ENCODE assay signal across 36 cellular contexts in the genomic region with DNA sequence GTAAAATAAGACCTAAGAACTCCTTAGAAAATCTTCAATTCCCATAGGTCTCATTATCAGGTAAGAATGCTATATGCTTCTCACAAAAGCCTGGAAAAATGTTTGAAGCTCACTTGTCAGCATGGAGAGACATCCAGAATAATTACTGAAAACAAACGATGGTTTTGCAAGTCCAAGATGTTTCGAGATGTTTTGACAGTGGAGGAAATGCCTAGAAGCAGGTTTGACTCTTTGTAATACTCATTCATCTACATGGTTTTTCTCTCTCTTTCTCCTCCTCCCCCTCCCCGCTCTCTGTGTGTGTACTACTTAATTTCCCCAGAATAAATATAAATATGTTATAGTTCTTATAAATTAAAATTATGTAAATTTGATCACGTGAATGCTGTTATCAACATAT.
"Had no signal": no experiment of that assay in that cellular context is flagged by ENCODE, and none has a peak within 500 bp of the region (broad histone marks: within the 10 kb centered on the region; RNA-seq: fewer than 3 reads in every experiment).

No MANE protein-coding gene starts in this region.

- H3K27ac Mint-ChIP-seq: activated CD4-positive, alpha-beta memory T cell treated with anti-CD3 and anti-CD28 coated beads, Interleukin-2, amount 10 ng/mL, durations not matched to agents 7 days and 5 days; activated CD4-positive, alpha-beta T cell treated with anti-CD3 and anti-CD28 coated beads for 36 hours; activated CD4-positive, alpha-beta T cell treated with anti-CD3 and anti-CD28 coated beads, Interleukin-2, amount 10 ng/mL, durations not matched to agents 7 days and 5 days; activated CD8-positive, alpha-beta memory T cell treated with anti-CD3 and anti-CD28 coated beads, Interleukin-2, amount 10 ng/mL, durations not matched to agents 7 days and 5 days; activated CD8-positive, alpha-beta T cell treated with anti-CD3 and anti-CD28 coated beads, Interleukin-2, amount 10 ng/mL, durations not matched to agents 7 days and 5 days; activated naive CD4-positive, alpha-beta T cell treated with anti-CD3 and anti-CD28 coated beads for 36 hours; activated naive CD4-positive, alpha-beta T cell treated with anti-CD3 and anti-CD28 coated beads, Interleukin-2, amount 50 U/mL, for 72 hours; activated naive CD8-positive, alpha-beta T cell treated with anti-CD3 and anti-CD28 coated beads for 36 hours; activated T-cell treated with anti-CD3 and anti-CD28 coated beads, Interleukin-2, amount 50 U/mL, for 24 hours; activated T-helper 2 cell treated with anti-CD3 and anti-CD28 coated beads, Interferon-gamma antibody, Interleukin-2, Interleukin-4, amounts not matched to agents 10 μg/mL and 5 μg/mL and 100 μg/mL, durations not matched to agents 14 hours and 24 hours and 36 hours; T-helper 1 cell treated with Interleukin-12 subunit alpha and Interleukin-12 subunit beta and Interleukin-4 antibody, amounts not matched to agents 30 μg/mL and 1 μg/mL, for 36 hours; T-helper 2 cell treated with Interferon-gamma antibody and Interleukin-4, amounts not matched to agents 5 μg/mL and 100 μg/mL, for 36 hours had no signal

- H3K27me3 Mint-ChIP-seq: activated CD4-positive, alpha-beta memory T cell treated with anti-CD3 and anti-CD28 coated beads, Interleukin-2, amount 10 ng/mL, durations not matched to agents 7 days and 5 days; activated CD4-positive, alpha-beta T cell treated with anti-CD3 and anti-CD28 coated beads for 36 hours; activated CD4-positive, alpha-beta T cell treated with anti-CD3 and anti-CD28 coated beads, Interleukin-2, amount 10 ng/mL, durations not matched to agents 7 days and 5 days; activated CD8-positive, alpha-beta memory T cell treated with anti-CD3 and anti-CD28 coated beads, Interleukin-2, amount 10 ng/mL, durations not matched to agents 7 days and 5 days; activated naive CD8-positive, alpha-beta T cell treated with anti-CD3 and anti-CD28 coated beads for 36 hours; activated T-cell treated with anti-CD3 and anti-CD28 coated beads, Interleukin-2, amount 50 U/mL, for 24 hours; brain; central memory CD8-positive, alpha-beta T cell had no signal

- H3K4me1 Mint-ChIP-seq: activated CD4-positive, alpha-beta memory T cell treated with anti-CD3 and anti-CD28 coated beads, Interleukin-2, amount 10 ng/mL, durations not matched to agents 7 days and 5 days; activated CD4-positive, alpha-beta T cell treated with anti-CD3 and anti-CD28 coated beads for 36 hours; activated CD4-positive, alpha-beta T cell treated with anti-CD3 and anti-CD28 coated beads, Interleukin-2, amount 10 ng/mL, durations not matched to agents 7 days and 5 days; activated CD8-positive, alpha-beta memory T cell treated with anti-CD3 and anti-CD28 coated beads, Interleukin-2, amount 10 ng/mL, durations not matched to agents 7 days and 5 days; activated naive CD8-positive, alpha-beta T cell treated with anti-CD3 and anti-CD28 coated beads for 36 hours; central memory CD8-positive, alpha-beta T cell had no signal

- H3K36me3 ChIP-seq: adrenal gland, cardiac muscle cell, WERI-Rb-1 had no signal

- H3K36me3 Mint-ChIP-seq: activated CD8-positive, alpha-beta memory T cell treated with anti-CD3 and anti-CD28 coated beads, Interleukin-2, amount 10 ng/mL, durations not matched to agents 7 days and 5 days; brain had no signal

- H3K4me3 Mint-ChIP-seq: activated CD4-positive, alpha-beta memory T cell treated with anti-CD3 and anti-CD28 coated beads, Interleukin-2, amount 10 ng/mL, durations not matched to agents 7 days and 5 days; activated CD4-positive, alpha-beta T cell treated with anti-CD3 and anti-CD28 coated beads for 36 hours; activated CD4-positive, alpha-beta T cell treated with anti-CD3 and anti-CD28 coated beads, Interleukin-2, amount 10 ng/mL, durations not matched to agents 7 days and 5 days; activated CD8-positive, alpha-beta memory T cell treated with anti-CD3 and anti-CD28 coated beads, Interleukin-2, amount 10 ng/mL, durations not matched to agents 7 days and 5 days; activated CD8-positive, alpha-beta T cell treated with anti-CD3 and anti-CD28 coated beads, Interleukin-2, amount 10 ng/mL, durations not matched to agents 7 days and 5 days; activated naive CD4-positive, alpha-beta T cell treated with anti-CD3 and anti-CD28 coated beads for 36 hours; activated naive CD8-positive, alpha-beta T cell treated with anti-CD3 and anti-CD28 coated beads for 36 hours; activated T-cell treated with anti-CD3 and anti-CD28 coated beads, Interleukin-2, amount 50 U/mL, for 24 hours; brain; central memory CD8-positive, alpha-beta T cell; T-helper 1 cell treated with Interleukin-12 subunit alpha and Interleukin-12 subunit beta and Interleukin-4 antibody, amounts not matched to agents 30 μg/mL and 1 μg/mL, for 36 hours; T-helper 2 cell treated with Interferon-gamma antibody and Interleukin-4, amounts not matched to agents 5 μg/mL and 100 μg/mL, for 36 hours; WTC11 had no signal

- H3K4me1 ChIP-seq: adrenal gland had no signal

- H3K9me3 Mint-ChIP-seq: central memory CD8-positive, alpha-beta T cell had no signal

- H3K4me3 ChIP-seq: adrenal gland, cardiac muscle cell had no signal

- H3K27me3 ChIP-seq: adrenal gland, cardiac muscle cell had no signal

- H3K27ac ChIP-seq: adrenal gland, cardiac muscle cell, WERI-Rb-1 had no signal

- DNase-seq: activated CD4-positive, alpha-beta memory T cell treated with anti-CD3 and anti-CD28 coated beads, Interleukin-2, amount 10 ng/mL, durations not matched to agents 7 days and 5 days; activated CD4-positive, alpha-beta T cell treated with anti-CD3 and anti-CD28 coated beads for 1 hour; activated CD4-positive, alpha-beta T cell treated with anti-CD3 and anti-CD28 coated beads for 36 hours; activated CD4-positive, alpha-beta T cell treated with anti-CD3 and anti-CD28 coated beads for 48 hours; activated CD4-positive, alpha-beta T cell treated with anti-CD3 and anti-CD28 coated beads, Interleukin-2, amount 10 ng/mL, durations not matched to agents 7 days and 5 days; activated CD4-positive, alpha-beta T cell treated with anti-CD3 and anti-CD28 coated beads, Interleukin-2, amount 50 U/mL, for 48 hours; activated CD4-positive, CD25-positive, alpha-beta regulatory T cell; activated CD8-positive, alpha-beta memory T cell treated with anti-CD3 and anti-CD28 coated beads for 24 hours; activated CD8-positive, alpha-beta memory T cell treated with anti-CD3 and anti-CD28 coated beads, Interleukin-2, amount 10 ng/mL, durations not matched to agents 7 days and 5 days; activated CD8-positive, alpha-beta memory T cell treated with anti-CD3 and anti-CD28 coated beads, Interleukin-2, amount 50 U/mL, for 48 hours; activated CD8-positive, alpha-beta T cell treated with anti-CD3 and anti-CD28 coated beads, Interleukin-2, amount 10 ng/mL, durations not matched to agents 7 days and 5 days; activated effector memory CD4-positive, alpha-beta T cell treated with Interleukin-2 at 50 U/mL for 16 hours; activated gamma-delta T cell treated with Interleukin-2 at 50 U/mL for 16 hours; activated naive CD4-positive, alpha-beta T cell; activated naive CD4-positive, alpha-beta T cell treated with anti-CD3 and anti-CD28 coated beads for 36 hours; activated naive CD4-positive, alpha-beta T cell treated with anti-CD3 and anti-CD28 coated beads, Interleukin-2, amount 50 U/mL, for 16 hours; activated naive CD8-positive, alpha-beta T cell treated with anti-CD3 and anti-CD28 coated beads for 36 hours; activated T-cell treated with anti-CD3 and anti-CD28 coated beads, Interleukin-2, amount 50 U/mL, for 24 hours; activated T-cell treated with anti-CD3 and anti-CD28 coated beads, Interleukin-2, amount 50 U/mL, for 48 hours; adrenal gland; amniotic stem cell; aorta; caudate nucleus; T-helper 1 cell; T-helper 2 cell; T-helper 9 cell; WERI-Rb-1 had no signal

- FAIRE-seq: bronchial epithelial cell had no signal
